In genomic region chr4:1043658-1044468, GRCh38 we compare ENCODE assay signal across 1 cellular context.
A peak's percentile ranks its signal among the peaks of the same experiment; 100 is the strongest.
TF ChIP-seq lines count a peak whose summit lies in the region.

No MANE protein-coding gene starts in this region.

TF ChIP-seq in HepG2, 621 proteins besides CTCF, POLR2A, EP300 and RAD21 (continues in another document):
- TF ChIP-seq, protein P1, sequence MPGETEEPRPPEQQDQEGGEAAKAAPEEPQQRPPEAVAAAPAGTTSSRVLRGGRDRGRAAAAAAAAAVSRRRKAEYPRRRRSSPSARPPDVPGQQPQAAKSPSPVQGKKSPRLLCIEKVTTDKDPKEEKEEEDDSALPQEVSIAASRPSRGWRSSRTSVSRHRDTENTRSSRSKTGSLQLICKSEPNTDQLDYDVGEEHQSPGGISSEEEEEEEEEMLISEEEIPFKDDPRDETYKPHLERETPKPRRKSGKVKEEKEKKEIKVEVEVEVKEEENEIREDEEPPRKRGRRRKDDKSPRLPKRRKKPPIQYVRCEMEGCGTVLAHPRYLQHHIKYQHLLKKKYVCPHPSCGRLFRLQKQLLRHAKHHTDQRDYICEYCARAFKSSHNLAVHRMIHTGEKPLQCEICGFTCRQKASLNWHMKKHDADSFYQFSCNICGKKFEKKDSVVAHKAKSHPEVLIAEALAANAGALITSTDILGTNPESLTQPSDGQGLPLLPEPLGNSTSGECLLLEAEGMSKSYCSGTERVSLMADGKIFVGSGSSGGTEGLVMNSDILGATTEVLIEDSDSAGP (CRISPR knock-in tag; IDR thresholded peaks at IDR 0.05; ENCODE audit: borderline replicate concordance): no peak
- TF ChIP-seq PCBP1 (IDR thresholded peaks at IDR 0.05; ENCODE audit: borderline replicate concordance, low read depth, low read length): no peak
- no peak for TF ChIP-seq ZNF607 (CRISPR knock-in tag; IDR thresholded peaks at IDR 0.05; ENCODE audit: borderline replicate concordance)
- TF ChIP-seq, protein P2, sequence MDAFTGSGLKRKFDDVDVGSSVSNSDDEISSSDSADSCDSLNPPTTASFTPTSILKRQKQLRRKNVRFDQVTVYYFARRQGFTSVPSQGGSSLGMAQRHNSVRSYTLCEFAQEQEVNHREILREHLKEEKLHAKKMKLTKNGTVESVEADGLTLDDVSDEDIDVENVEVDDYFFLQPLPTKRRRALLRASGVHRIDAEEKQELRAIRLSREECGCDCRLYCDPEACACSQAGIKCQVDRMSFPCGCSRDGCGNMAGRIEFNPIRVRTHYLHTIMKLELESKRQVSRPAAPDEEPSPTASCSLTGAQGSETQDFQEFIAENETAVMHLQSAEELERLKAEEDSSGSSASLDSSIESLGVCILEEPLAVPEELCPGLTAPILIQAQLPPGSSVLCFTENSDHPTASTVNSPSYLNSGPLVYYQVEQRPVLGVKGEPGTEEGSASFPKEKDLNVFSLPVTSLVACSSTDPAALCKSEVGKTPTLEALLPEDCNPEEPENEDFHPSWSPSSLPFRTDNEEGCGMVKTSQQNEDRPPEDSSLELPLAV (CRISPR knock-in tag; conservative IDR thresholded peaks at IDR 0.05; ENCODE audit: low read depth): no peak
- no peak for TF ChIP-seq ZNF761 (CRISPR knock-in tag; conservative IDR thresholded peaks at IDR 0.05)
- no peak for TF ChIP-seq ZNF788 (CRISPR knock-in tag; IDR thresholded peaks at IDR 0.05; ENCODE audit: borderline replicate concordance)
- no peak for TF ChIP-seq SNAI1 (CRISPR knock-in tag; IDR thresholded peaks at IDR 0.05; ENCODE audit: borderline replicate concordance)
- TF ChIP-seq ZNF331 (CRISPR knock-in tag; IDR thresholded peaks at IDR 0.05): peak; percentile 40; the same call in 1 of the 2 replicates
- no peak for TF ChIP-seq TBX3 (IDR thresholded peaks at IDR 0.05; ENCODE audit: borderline replicate concordance)
- peak; percentile 92 for TF ChIP-seq NFE2 (CRISPR knock-in tag; IDR thresholded peaks at IDR 0.05)
- TF ChIP-seq ZNF780A (CRISPR knock-in tag; IDR thresholded peaks at IDR 0.05): 0 out of 2 replicates have a peak, but pooled peaks have one; percentile 16
- peak; percentile 74 for TF ChIP-seq KDM2A (CRISPR knock-in tag; IDR thresholded peaks at IDR 0.05; ENCODE audit: borderline replicate concordance, low read depth)
- TF ChIP-seq ZNF468 (CRISPR knock-in tag; IDR thresholded peaks at IDR 0.05): no peak
- no peak for TF ChIP-seq RELA (CRISPR knock-in tag; IDR thresholded peaks at IDR 0.05)
- TF ChIP-seq, protein P3, sequence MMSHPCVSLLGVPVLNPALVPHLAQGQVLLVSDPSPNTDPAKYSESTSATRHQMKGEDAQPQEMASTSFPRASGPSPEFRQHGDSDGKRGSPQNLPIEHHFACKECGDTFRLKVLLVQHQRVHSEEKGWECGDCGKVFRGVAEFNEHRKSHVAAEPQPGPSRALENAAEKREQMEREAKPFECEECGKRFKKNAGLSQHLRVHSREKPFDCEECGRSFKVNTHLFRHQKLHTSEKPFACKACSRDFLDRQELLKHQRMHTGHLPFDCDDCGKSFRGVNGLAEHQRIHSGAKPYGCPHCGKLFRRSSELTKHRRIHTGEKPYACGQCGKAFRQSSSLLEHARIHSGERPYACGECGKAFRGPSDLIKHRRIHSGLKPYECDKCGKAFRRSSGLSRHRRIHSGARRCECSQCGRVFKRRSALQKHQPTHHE (CRISPR knock-in tag; IDR thresholded peaks at IDR 0.05; ENCODE audit: borderline replicate concordance): no peak
- 0 out of 4 replicates have a peak, but pooled peaks of 1 of the 2 experiments have one; percentile 13 for TF ChIP-seq NR2F1 (CRISPR knock-in tag; IDR thresholded peaks at IDR 0.05)
- TF ChIP-seq SP5 (CRISPR knock-in tag; IDR thresholded peaks at IDR 0.05; ENCODE audit: borderline replicate concordance, low read depth): peak; percentile 22; the same call in 1 of the 2 replicates
- no peak for TF ChIP-seq ZNF616 (CRISPR knock-in tag; IDR thresholded peaks at IDR 0.05; ENCODE audit: low read depth)
- TF ChIP-seq ATRX (CRISPR knock-in tag; IDR thresholded peaks at IDR 0.05; ENCODE audit: borderline replicate concordance): no peak
- TF ChIP-seq MED1 (CRISPR knock-in tag; IDR thresholded peaks at IDR 0.05): 0 out of 2 replicates have a peak, but pooled peaks have one; percentile 41
- peak; percentile 79 for TF ChIP-seq BHLHE40 (IDR thresholded peaks at IDR 0.05; ENCODE audit: low read length)
- no peak for TF ChIP-seq PHF8 (CRISPR knock-in tag; IDR thresholded peaks at IDR 0.05)
- no peak for TF ChIP-seq ZBTB1 (CRISPR knock-in tag; IDR thresholded peaks at IDR 0.05; ENCODE audit: borderline replicate concordance)
- TF ChIP-seq, protein P4, sequence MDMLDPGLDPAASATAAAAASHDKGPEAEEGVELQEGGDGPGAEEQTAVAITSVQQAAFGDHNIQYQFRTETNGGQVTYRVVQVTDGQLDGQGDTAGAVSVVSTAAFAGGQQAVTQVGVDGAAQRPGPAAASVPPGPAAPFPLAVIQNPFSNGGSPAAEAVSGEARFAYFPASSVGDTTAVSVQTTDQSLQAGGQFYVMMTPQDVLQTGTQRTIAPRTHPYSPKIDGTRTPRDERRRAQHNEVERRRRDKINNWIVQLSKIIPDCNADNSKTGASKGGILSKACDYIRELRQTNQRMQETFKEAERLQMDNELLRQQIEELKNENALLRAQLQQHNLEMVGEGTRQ (IDR thresholded peaks at IDR 0.05; ENCODE audit: low read depth, low read length): no peak
- TF ChIP-seq, protein P4 (CRISPR knock-in tag; IDR thresholded peaks at IDR 0.05; ENCODE audit: borderline replicate concordance): no peak
- peak; percentile 54; the same call in 1 of the 2 replicates for TF ChIP-seq NFE2L2 (IDR thresholded peaks at IDR 0.05; ENCODE audit: low read length)
- peak; percentile 89; the same call in 1 of the 2 replicates for TF ChIP-seq JUN (CRISPR knock-in tag; IDR thresholded peaks at IDR 0.05)
- TF ChIP-seq ISX (CRISPR knock-in tag; conservative IDR thresholded peaks at IDR 0.05): no peak
- TF ChIP-seq SOX13 (IDR thresholded peaks at IDR 0.05): no peak
- no peak for TF ChIP-seq SOX13 (CRISPR knock-in tag; conservative IDR thresholded peaks at IDR 0.05 in 1 of 2, IDR thresholded peaks at IDR 0.05 in 1 of 2)
- peak; percentile 25; the same call in 1 of the 2 replicates for TF ChIP-seq TAF1 (CRISPR knock-in tag; IDR thresholded peaks at IDR 0.05)
- TF ChIP-seq, protein P5, sequence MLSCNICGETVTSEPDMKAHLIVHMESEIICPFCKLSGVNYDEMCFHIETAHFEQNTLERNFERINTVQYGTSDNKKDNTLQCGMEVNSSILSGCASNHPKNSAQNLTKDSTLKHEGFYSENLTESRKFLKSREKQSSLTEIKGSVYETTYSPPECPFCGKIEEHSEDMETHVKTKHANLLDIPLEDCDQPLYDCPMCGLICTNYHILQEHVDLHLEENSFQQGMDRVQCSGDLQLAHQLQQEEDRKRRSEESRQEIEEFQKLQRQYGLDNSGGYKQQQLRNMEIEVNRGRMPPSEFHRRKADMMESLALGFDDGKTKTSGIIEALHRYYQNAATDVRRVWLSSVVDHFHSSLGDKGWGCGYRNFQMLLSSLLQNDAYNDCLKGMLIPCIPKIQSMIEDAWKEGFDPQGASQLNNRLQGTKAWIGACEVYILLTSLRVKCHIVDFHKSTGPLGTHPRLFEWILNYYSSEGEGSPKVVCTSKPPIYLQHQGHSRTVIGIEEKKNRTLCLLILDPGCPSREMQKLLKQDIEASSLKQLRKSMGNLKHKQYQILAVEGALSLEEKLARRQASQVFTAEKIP (CRISPR knock-in tag; IDR thresholded peaks at IDR 0.05; ENCODE audit: borderline replicate concordance): no peak
- no peak for TF ChIP-seq SP140L (CRISPR knock-in tag; IDR thresholded peaks at IDR 0.05; ENCODE audit: borderline replicate concordance)
- TF ChIP-seq, protein P6, sequence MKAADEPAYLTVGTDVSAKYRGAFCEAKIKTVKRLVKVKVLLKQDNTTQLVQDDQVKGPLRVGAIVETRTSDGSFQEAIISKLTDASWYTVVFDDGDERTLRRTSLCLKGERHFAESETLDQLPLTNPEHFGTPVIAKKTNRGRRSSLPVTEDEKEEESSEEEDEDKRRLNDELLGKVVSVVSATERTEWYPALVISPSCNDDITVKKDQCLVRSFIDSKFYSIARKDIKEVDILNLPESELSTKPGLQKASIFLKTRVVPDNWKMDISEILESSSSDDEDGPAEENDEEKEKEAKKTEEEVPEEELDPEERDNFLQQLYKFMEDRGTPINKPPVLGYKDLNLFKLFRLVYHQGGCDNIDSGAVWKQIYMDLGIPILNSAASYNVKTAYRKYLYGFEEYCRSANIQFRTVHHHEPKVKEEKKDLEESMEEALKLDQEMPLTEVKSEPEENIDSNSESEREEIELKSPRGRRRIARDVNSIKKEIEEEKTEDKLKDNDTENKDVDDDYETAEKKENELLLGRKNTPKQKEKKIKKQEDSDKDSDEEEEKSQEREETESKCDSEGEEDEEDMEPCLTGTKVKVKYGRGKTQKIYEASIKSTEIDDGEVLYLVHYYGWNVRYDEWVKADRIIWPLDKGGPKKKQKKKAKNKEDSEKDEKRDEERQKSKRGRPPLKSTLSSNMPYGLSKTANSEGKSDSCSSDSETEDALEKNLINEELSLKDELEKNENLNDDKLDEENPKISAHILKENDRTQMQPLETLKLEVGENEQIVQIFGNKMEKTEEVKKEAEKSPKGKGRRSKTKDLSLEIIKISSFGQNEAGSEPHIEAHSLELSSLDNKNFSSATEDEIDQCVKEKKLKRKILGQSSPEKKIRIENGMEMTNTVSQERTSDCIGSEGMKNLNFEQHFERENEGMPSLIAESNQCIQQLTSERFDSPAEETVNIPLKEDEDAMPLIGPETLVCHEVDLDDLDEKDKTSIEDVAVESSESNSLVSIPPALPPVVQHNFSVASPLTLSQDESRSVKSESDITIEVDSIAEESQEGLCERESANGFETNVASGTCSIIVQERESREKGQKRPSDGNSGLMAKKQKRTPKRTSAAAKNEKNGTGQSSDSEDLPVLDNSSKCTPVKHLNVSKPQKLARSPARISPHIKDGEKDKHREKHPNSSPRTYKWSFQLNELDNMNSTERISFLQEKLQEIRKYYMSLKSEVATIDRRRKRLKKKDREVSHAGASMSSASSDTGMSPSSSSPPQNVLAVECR (CRISPR knock-in tag; IDR thresholded peaks at IDR 0.05; ENCODE audit: borderline replicate concordance): peak; percentile 48; the same call in 1 of the 2 replicates
- TF ChIP-seq, protein P7, sequence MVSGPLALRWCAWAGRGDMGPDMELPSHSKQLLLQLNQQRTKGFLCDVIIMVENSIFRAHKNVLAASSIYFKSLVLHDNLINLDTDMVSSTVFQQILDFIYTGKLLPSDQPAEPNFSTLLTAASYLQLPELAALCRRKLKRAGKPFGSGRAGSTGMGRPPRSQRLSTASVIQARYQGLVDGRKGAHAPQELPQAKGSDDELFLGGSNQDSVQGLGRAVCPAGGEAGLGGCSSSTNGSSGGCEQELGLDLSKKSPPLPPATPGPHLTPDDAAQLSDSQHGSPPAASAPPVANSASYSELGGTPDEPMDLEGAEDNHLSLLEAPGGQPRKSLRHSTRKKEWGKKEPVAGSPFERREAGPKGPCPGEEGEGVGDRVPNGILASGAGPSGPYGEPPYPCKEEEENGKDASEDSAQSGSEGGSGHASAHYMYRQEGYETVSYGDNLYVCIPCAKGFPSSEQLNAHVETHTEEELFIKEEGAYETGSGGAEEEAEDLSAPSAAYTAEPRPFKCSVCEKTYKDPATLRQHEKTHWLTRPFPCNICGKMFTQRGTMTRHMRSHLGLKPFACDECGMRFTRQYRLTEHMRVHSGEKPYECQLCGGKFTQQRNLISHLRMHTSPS (CRISPR knock-in tag; IDR thresholded peaks at IDR 0.05; ENCODE audit: low read depth): no peak
- TF ChIP-seq, protein P8, sequence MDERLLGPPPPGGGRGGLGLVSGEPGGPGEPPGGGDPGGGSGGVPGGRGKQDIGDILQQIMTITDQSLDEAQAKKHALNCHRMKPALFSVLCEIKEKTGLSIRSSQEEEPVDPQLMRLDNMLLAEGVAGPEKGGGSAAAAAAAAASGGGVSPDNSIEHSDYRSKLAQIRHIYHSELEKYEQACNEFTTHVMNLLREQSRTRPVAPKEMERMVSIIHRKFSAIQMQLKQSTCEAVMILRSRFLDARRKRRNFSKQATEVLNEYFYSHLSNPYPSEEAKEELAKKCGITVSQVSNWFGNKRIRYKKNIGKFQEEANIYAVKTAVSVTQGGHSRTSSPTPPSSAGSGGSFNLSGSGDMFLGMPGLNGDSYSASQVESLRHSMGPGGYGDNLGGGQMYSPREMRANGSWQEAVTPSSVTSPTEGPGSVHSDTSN (CRISPR knock-in tag; IDR thresholded peaks at IDR 0.05): peak; percentile 64
- TF ChIP-seq THAP11 (CRISPR knock-in tag; IDR thresholded peaks at IDR 0.05): peak; percentile 69; the same call in 1 of the 2 replicates
- TF ChIP-seq ZNF101 (CRISPR knock-in tag; IDR thresholded peaks at IDR 0.05; ENCODE audit: borderline replicate concordance, low read depth): no peak
- no peak for TF ChIP-seq ZFY (CRISPR knock-in tag; IDR thresholded peaks at IDR 0.05)
- TF ChIP-seq ZMAT5 (CRISPR knock-in tag; IDR thresholded peaks at IDR 0.05; ENCODE audit: borderline replicate concordance, low read depth): no peak
- TF ChIP-seq NFATC3 (CRISPR knock-in tag; IDR thresholded peaks at IDR 0.05): no peak
